ENCODE assay signal across 1 cellular context in genomic region chr3:119156868-119157267, GRCh38.
TF ChIP-seq lines count a peak whose summit lies in the region.

No MANE protein-coding gene starts in this region.

TF ChIP-seq in K562, 482 proteins besides CTCF, POLR2A, EP300 and RAD21 (continued from another document):
- TF ChIP-seq ZNF407 (IDR thresholded peaks at IDR 0.05; ENCODE audit: low read depth) (no peak), ZNF551 (CRISPR knock-in tag; IDR thresholded peaks at IDR 0.05) (no peak)
